8 cellular contexts compared by ENCODE assay signal in the genomic region with DNA sequence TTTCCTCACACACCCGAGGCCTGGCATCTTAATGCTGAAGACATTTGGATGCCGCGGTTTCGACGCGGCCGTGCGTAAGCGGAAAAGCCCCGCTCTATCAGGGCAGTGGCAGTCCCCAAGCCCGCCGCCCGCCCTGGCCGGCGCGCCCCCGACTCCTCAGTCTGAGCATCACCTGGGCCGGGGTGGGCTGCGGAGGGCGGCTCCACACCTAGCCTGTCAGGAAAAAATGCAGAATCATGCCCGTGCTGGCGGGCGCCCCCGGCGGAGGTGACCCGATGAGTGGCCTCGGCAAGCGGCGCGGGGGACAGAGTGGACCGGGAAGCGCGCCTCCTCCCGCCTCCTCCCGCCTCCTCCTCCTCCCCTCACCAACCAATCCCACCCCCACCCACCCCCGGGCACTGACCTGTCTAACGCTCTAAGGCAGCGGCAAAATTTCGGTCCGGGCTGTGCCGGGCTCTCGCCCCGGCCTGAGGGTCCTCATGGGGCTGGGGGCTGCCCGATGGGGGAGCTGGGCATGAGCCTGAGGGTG. TPM values are rescaled to one million over a fixed set of nuclear protein-coding genes. Genes with fewer than 3 reads are reported as not detected.
DNase-seq lines count a peak whose midpoint lies in the region; ATAC-seq and TF ChIP-seq lines count a peak whose summit lies in the region.

No MANE protein-coding gene starts in this region.

- 0% methylated on average over 4 to 8 of the region's 44 CpGs for WGBS in esophagus squamous epithelium, 2 donors

- H3K4me1 Mint-ChIP-seq in neural crest cell: peaks cover 25% of the 10 kb centered on the region

- no peaks in the 10 kb centered on the region for H3K9me3 ChIP-seq in WERI-Rb-1 (ENCODE audit: severe bottlenecking)
- H3K9me3 ChIP-seq in esophagus squamous epithelium: no peaks in the 10 kb centered on the region

- H3K36me3 ChIP-seq in WERI-Rb-1 (peaks cover 31% of the 10 kb centered on the region), esophagus squamous epithelium (no peaks in the 10 kb centered on the region)

- peak overlapping the region; percentile 82 for H3K4me3 ChIP-seq in WERI-Rb-1 (ENCODE audit: low read depth, low read length)
- peak overlapping the region; percentile 31 to 70 (median 52) for H3K4me3 ChIP-seq in esophagus squamous epithelium

- peak; percentile 14 for ATAC-seq in HG02798 (IDR thresholded peaks at IDR 0.05; ENCODE audit: poor library complexity, unreplicated experiment)

- H3K36me3 Mint-ChIP-seq in neural crest cell (ENCODE audit: low read depth): no peaks in the 10 kb centered on the region

- H3K4me1 ChIP-seq in esophagus squamous epithelium: peaks cover 17 to 30% (median 19%) of the 10 kb centered on the region in 3 donors

- H3K27ac Mint-ChIP-seq in neural crest cell (ENCODE audit: unreplicated experiment): no peak overlapping the region

- H3K27me3 ChIP-seq in WERI-Rb-1 (ENCODE audit: insufficient read depth, low read depth, severe bottlenecking) (no peaks in the 10 kb centered on the region), esophagus squamous epithelium (peaks cover 12 to 89% (median 19%) of the 10 kb centered on the region in 4 donors)

- intact Hi-C loops in esophagus squamous epithelium (cut with DNase I): no loop called here

- H3K27me3 Mint-ChIP-seq in neural crest cell (ENCODE audit: low read depth): peaks cover 56% of the 10 kb centered on the region

- H3K27ac ChIP-seq in WERI-Rb-1 (peak overlapping the region; percentile 77), esophagus squamous epithelium (peak overlapping the region in 3 of 4 donors; percentile 14 to 27 (median 16))

- peak overlapping the region; percentile 86 for H3K4me3 Mint-ChIP-seq in neural crest cell

- peak; percentile 66 for DNase-seq in D341Med (ENCODE audit: low spot score)
- peak; percentile 63 for DNase-seq in WERI-Rb-1
- no peak for DNase-seq in esophagus squamous epithelium (lab: John Stamatoyannopoulos, UW)
- no peak for DNase-seq in neural crest cell (ENCODE audit: low read depth, low spot score)
- DNase-seq in dedifferentiated amniotic fluid mesenchymal stem cell (ENCODE audit: extremely low spot score): no peak
- no peak for DNase-seq in NCI-H2081 (lab: John Stamatoyannopoulos, UW)
- DNase-seq in NCI-H187 treated with DMSO at 0.1 percent for 48 hours (lab: John Stamatoyannopoulos, UW): no peak

- TF ChIP-seq CTCF in WERI-Rb-1 (IDR thresholded peaks at IDR 0.05; ENCODE audit: low read depth, low read length) (no peak), esophagus squamous epithelium (IDR thresholded peaks at IDR 0.05) (no peak), neural crest cell (conservative IDR thresholded peaks at IDR 0.05) (no peak)

- TF ChIP-seq POLR2A in esophagus squamous epithelium (IDR thresholded peaks at IDR 0.05): no peak

- no peaks in the 10 kb centered on the region for H3K9me3 Mint-ChIP-seq in neural crest cell

RNA-seq across cellular contexts. Expression of a gene that starts 0.6 kb away (rescaled TPM):
- total RNA-seq in esophagus squamous epithelium (under 1 TPM; 0.18 to 0.56 (median 0.23) TPM), neural crest cell (18.6 and 19.5 TPM in 2 replicates)

RNA-seq across cellular contexts. Expression of a gene that starts 21.2 kb away (rescaled TPM):
- total RNA-seq in esophagus squamous epithelium: 10 to 100 TPM in 1 of 4 donors, 1 to 10 TPM in 2, under 1 TPM in 1; 0.76 to 27.7 (median 6.2) TPM
- 41.2 and 43.8 TPM in 2 replicates for total RNA-seq in neural crest cell

RNA-seq across cellular contexts. Expression of a gene that starts 27.8 kb away (rescaled TPM):
- total RNA-seq in esophagus squamous epithelium (10 to 100 TPM in 1 of 4 donors, 1 to 10 TPM in 3; 1.6 to 16.6 (median 5.6) TPM), neural crest cell (74.7 and 75.6 TPM in 2 replicates)

RNA-seq across cellular contexts. Expression of a gene that starts 41.4 kb away (rescaled TPM):
- 10 to 100 TPM; 25.2 to 41.7 (median 33.1) TPM for total RNA-seq in esophagus squamous epithelium
- total RNA-seq in neural crest cell: 15.9 and 17.3 TPM in 2 replicates

Comparison
In these comparisons a context has a peak if more than half of its experiments do, and no peak if none do; other contexts are left out.
1. DNase-seq: peak in D341Med (single experiment) and WERI-Rb-1 (single experiment); none in esophagus squamous epithelium (single experiment), neural crest cell (single experiment), dedifferentiated amniotic fluid mesenchymal stem cell (single experiment), NCI-H2081 (0 of 2) and NCI-H187 treated with DMSO at 0.1 percent for 48 hours (single experiment).
2. RNA of a gene that starts 0.6 kb away (total RNA-seq): 18.6 to 19.5 TPM in neural crest cell; 0.18 to 0.56 TPM in esophagus squamous epithelium; every median in the first group is over 10 times any median in the second.